Comparison of ENCODE assay signal across 14 cellular contexts in the genomic region with DNA sequence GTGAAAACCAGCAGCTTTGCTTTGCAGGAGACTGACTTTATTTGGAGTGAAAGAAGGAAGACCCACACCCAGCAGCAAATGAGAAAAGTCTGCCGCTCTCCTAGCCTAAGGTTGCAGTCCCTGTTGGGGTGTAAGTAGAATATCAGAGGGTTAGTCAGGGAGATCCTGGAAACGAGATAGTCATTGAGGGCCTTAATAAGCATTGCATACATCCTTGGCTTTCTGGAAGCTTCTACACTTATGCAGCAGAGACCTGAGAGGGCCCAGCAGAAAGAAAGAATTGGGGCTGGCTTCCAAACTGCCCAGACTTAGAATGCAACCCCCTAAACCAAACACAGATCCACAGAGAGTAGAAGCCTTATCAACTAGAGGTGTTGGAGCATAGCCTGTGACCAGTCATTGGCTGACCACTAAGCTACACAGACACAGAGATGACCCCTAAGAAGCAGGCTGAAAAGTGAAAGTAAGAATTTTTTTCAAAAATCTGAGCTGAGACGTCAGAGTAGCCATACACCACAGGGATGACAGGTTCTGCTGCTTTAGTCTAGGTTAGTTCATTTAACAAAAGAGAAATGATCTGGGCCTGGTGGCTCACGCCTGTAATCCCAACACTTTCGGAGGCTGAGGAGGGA.
A peak's percentile ranks its signal among the peaks of the same experiment; 100 is the strongest.
DNase-seq lines count a peak whose midpoint lies in the region; ATAC-seq and TF ChIP-seq lines count a peak whose summit lies in the region.
"Had no signal": no experiment of that assay in that cellular context is flagged by ENCODE, and none has a peak within 500 bp of the region (broad histone marks: within the 10 kb centered on the region; RNA-seq: fewer than 3 reads in every experiment).

No MANE protein-coding gene starts in this region.

- TF ChIP-seq CTCF in IMR-90 (conservative IDR thresholded peaks at IDR 0.05; ENCODE audit: low read depth, low read length) (no peak), fibroblast of lung (conservative IDR thresholded peaks at IDR 0.05 in 1 of 2, IDR thresholded peaks at IDR 0.05 in 1 of 2; ENCODE audit: low read depth in 1 of 2, low read length in 2 of 2) (no peak)

- no TSS peak for BruUV-seq in IMR-90 (replicated peaks; lab: Mats Ljungman, UMichigan)

- dilution Hi-C loops in IMR-90 (cut with HindIII; ENCODE audit: low sequenced_read_pairs, unreplicated experiment): no loop called here

- no peak overlapping the region for H2BK5ac ChIP-seq in IMR-90 (ENCODE audit: low read depth, low read length, poor library complexity, severe bottlenecking)

- intact Hi-C loops in IMR-90 (cut with micrococcal nuclease): no loop called here

- H4K20me1 ChIP-seq in IMR-90 (ENCODE audit: insufficient read depth, low read length) (no peaks in the 10 kb centered on the region), fibroblast of lung (ENCODE audit: control insufficient read depth, extremely low read depth, insufficient read depth, low read length) (no peaks in the 10 kb centered on the region)

- H3K56ac ChIP-seq in IMR-90 (ENCODE audit: extremely low read depth, insufficient read depth, low read length): no peak overlapping the region

- no peak overlapping the region; the same call in 1 of the 2 replicates for H4K5ac ChIP-seq in IMR-90 (ENCODE audit: low read depth, low read length)

- no peak overlapping the region for H3K23ac ChIP-seq in IMR-90 (ENCODE audit: low read depth, low read length)

- no peak overlapping the region for H2BK120ac ChIP-seq in IMR-90 (ENCODE audit: low read depth, low read length)

- no peak overlapping the region for H2AK5ac ChIP-seq in IMR-90 (ENCODE audit: low read depth, low read length)

- H3K4me1 ChIP-seq in IMR-90 (ENCODE audit: control insufficient read depth, insufficient read depth, low read length): peaks cover 4% of the 10 kb centered on the region
- H3K4me1 ChIP-seq in fibroblast of lung (ENCODE audit: control insufficient read depth, extremely low read depth, insufficient read depth, low read length): peaks cover 5% of the 10 kb centered on the region
- no peaks in the 10 kb centered on the region for H3K4me1 ChIP-seq in rectal smooth muscle tissue (ENCODE audit: control insufficient read depth, insufficient read depth, low read length)
- H3K4me1 ChIP-seq: right lobe of liver had no signal

- no peaks in the 10 kb centered on the region for H3K9me1 ChIP-seq in IMR-90 (ENCODE audit: insufficient read depth, low read length)

- CTCF ChIA-PET in IMR-90 (lab: Yijun Ruan, JAX): no interaction called here

- H3K27me3 ChIP-seq in IMR-90 (ENCODE audit: control insufficient read depth, insufficient read depth, low read length): no peaks in the 10 kb centered on the region
- no peaks in the 10 kb centered on the region for H3K27me3 ChIP-seq in fibroblast of lung (ENCODE audit: control insufficient read depth, insufficient read depth, low read length)
- H3K27me3 ChIP-seq in rectal smooth muscle tissue (ENCODE audit: control insufficient read depth, insufficient read depth, low read length): no peaks in the 10 kb centered on the region
- H3K27me3 ChIP-seq: dorsolateral prefrontal cortex, right lobe of liver had no signal

- H3K27ac ChIP-seq in IMR-90 (ENCODE audit: insufficient read depth, low read length): peak overlapping the region; percentile 19; the same call in 1 of the 2 replicates
- peak overlapping the region; percentile 40 for H3K27ac ChIP-seq in fibroblast of lung (ENCODE audit: insufficient read depth, low read length)
- H3K27ac ChIP-seq in rectal smooth muscle tissue (ENCODE audit: low read depth, low read length): peak overlapping the region; percentile 10

- in situ Hi-C loops in IMR-90 (cut with MboI; ENCODE audit: low sequenced_read_pairs): no loop called here

- no peak overlapping the region for H3K18ac ChIP-seq in IMR-90 (ENCODE audit: low read depth, low read length)

- H3K9ac ChIP-seq in IMR-90 (ENCODE audit: low read depth, low read length) (no peak overlapping the region), fibroblast of lung (ENCODE audit: insufficient read depth, low read length) (no peak overlapping the region), rectal smooth muscle tissue (ENCODE audit: low read length) (no peak overlapping the region)

- H4K8ac ChIP-seq in IMR-90 (ENCODE audit: low read depth in 2 of 2, low read length in 2 of 2): peak overlapping the region; percentile 6 to 26; a peak in 1 of 4 replicates

- H2AFZ ChIP-seq in IMR-90 (replicated peaks; ENCODE audit: low read length, poor library complexity): peak overlapping the region; percentile 15
- H2AFZ ChIP-seq in fibroblast of lung (ENCODE audit: low read length): peak overlapping the region; percentile 58

- no peak overlapping the region for H3K4ac ChIP-seq in IMR-90 (ENCODE audit: low read depth, low read length)

- H3K79me2 ChIP-seq in fibroblast of lung (ENCODE audit: control insufficient read depth, insufficient read depth, low read length): no peaks in the 10 kb centered on the region

- no peak overlapping the region; the same call in 1 of the 2 replicates for H3K4me3 ChIP-seq in IMR-90 (ENCODE audit: insufficient read depth, low read depth, low read length)
- H3K4me3 ChIP-seq in fibroblast of lung (replicated peaks in 1 of 4; ENCODE audit: control extremely low read depth in 1 of 4, insufficient read depth in 1 of 4, low read depth in 3 of 4, low read length in 4 of 4): peak overlapping the region; percentile 1 to 20 (median 12)
- H3K4me3 ChIP-seq in rectal smooth muscle tissue (ENCODE audit: low read length): no peak overlapping the region
- H3K4me3 ChIP-seq: right lobe of liver had no signal

- H3K14ac ChIP-seq in IMR-90 (replicated peaks; ENCODE audit: low read depth, low read length): no peak overlapping the region

- peak overlapping the region; percentile 89 for H3K4me2 ChIP-seq in IMR-90 (ENCODE audit: low read depth, low read length)
- H3K4me2 ChIP-seq in fibroblast of lung (ENCODE audit: extremely low read depth, insufficient read depth, low read length): peak overlapping the region; percentile 80

- H3K79me1 ChIP-seq in IMR-90 (ENCODE audit: low read depth in 1 of 2, low read length in 2 of 2): no peaks in the 10 kb centered on the region

- H2AK9ac ChIP-seq in IMR-90 (replicated peaks; ENCODE audit: low read depth, low read length, poor library complexity): no peak overlapping the region

- DNase-seq in COR-L47 (lab: John Stamatoyannopoulos, UW): peak; percentile 73
- DNase-seq in IMR-90: peak; percentile 71
- peak; percentile 57 to 76 for DNase-seq in fibroblast of lung (ENCODE audit: low read depth in 2 of 2)
- no peak for DNase-seq in hepatic stellate cell (ENCODE audit: low spot score)
- DNase-seq in pons (ENCODE audit: low spot score): no peak
- no peak for DNase-seq in HUDEP-2 (lab: John Stamatoyannopoulos, UW; ENCODE audit: unreplicated experiment in 76 of 76)
- no peak for DNase-seq in SHP77 treated with DMSO at 0.1 percent for 48 hours (lab: John Stamatoyannopoulos, UW)
- DNase-seq: activated CD4-positive, alpha-beta T cell treated with anti-CD3 and anti-CD28 coated beads, Interleukin-2, amount 50 U/mL, for 1 hour; activated naive CD4-positive, alpha-beta T cell treated with anti-CD3 and anti-CD28 coated beads for 36 hours; dorsolateral prefrontal cortex; hippocampal formation; NCI-H1092; right lobe of liver had no signal

- H3K36me3 ChIP-seq in IMR-90 (ENCODE audit: control insufficient read depth, insufficient read depth, low read length) (no peaks in the 10 kb centered on the region), fibroblast of lung (ENCODE audit: control insufficient read depth, insufficient read depth, low read length) (no peaks in the 10 kb centered on the region), rectal smooth muscle tissue (ENCODE audit: control insufficient read depth, insufficient read depth, low read length) (no peaks in the 10 kb centered on the region)
- H3K36me3 ChIP-seq: right lobe of liver had no signal

- no CpG with 5 or more reads among the region's 5 CpGs for WGBS in IMR-90 (ENCODE audit: extremely low coverage in 2 of 2, insufficient read length in 1 of 2), 2 experiments

- H4K91ac ChIP-seq in IMR-90 (ENCODE audit: insufficient read depth, low read depth, low read length): peak overlapping the region; percentile 32; the same call in 1 of the 2 replicates

- no peak for TF ChIP-seq POLR2A in IMR-90 (IDR thresholded peaks at IDR 0.05; ENCODE audit: low read depth, low read length)

- no peak overlapping the region for H2BK20ac ChIP-seq in IMR-90 (ENCODE audit: low read depth, low read length)

- no peak overlapping the region for H2BK15ac ChIP-seq in IMR-90 (ENCODE audit: low read depth, low read length)

- POLR2A ChIA-PET in IMR-90 (lab: Charles Lee; ENCODE audit: unreplicated experiment): no interaction called here

- no peaks in the 10 kb centered on the region for H3K9me3 ChIP-seq in IMR-90 (ENCODE audit: control insufficient read depth, insufficient read depth, low read length)
- H3K9me3 ChIP-seq in fibroblast of lung (ENCODE audit: control insufficient read depth, insufficient read depth, low read depth, low read length): no peaks in the 10 kb centered on the region
- H3K9me3 ChIP-seq: right lobe of liver had no signal

- TF ChIP-seq RAD21 in IMR-90 (IDR thresholded peaks at IDR 0.05; ENCODE audit: low read length): no peak

- ATAC-seq in IMR-90 (ENCODE audit: low read depth): peak; percentile 63

TF ChIP-seq in IMR-90, 13 proteins besides CTCF, POLR2A, EP300 and RAD21:
- no peak for TF ChIP-seq FOS (IDR thresholded peaks at IDR 0.05; ENCODE audit: low read depth, low read length)
- TF ChIP-seq SMC3 (IDR thresholded peaks at IDR 0.05; ENCODE audit: low read depth, low read length): no peak
- TF ChIP-seq MXI1 (IDR thresholded peaks at IDR 0.05; ENCODE audit: borderline replicate concordance, low read depth, low read length): no peak
- no peak for TF ChIP-seq MAFK (IDR thresholded peaks at IDR 0.05; ENCODE audit: low read depth, low read length)
- TF ChIP-seq BHLHE40 (IDR thresholded peaks at IDR 0.05; ENCODE audit: low read depth, low read length): 0 out of 2 replicates have a peak, but pooled peaks have one; percentile 2

Comparison
In these comparisons a context has a peak if more than half of its experiments do, and no peak if none do; other contexts are left out.
1. DNase-seq: peak in COR-L47 (single experiment), IMR-90 (single experiment) and fibroblast of lung (2 of 2); none in hepatic stellate cell (single experiment), pons (single experiment), HUDEP-2 (0 of 76) and SHP77 treated with DMSO at 0.1 percent for 48 hours (single experiment).
2. H3K4me3 ChIP-seq: peak in fibroblast of lung (4 of 4); none in IMR-90 (single experiment) and rectal smooth muscle tissue (single experiment).
3. Peak in every context shown above with its lines, with median percentiles within 50 percentile points of each other: H3K27ac ChIP-seq.